14 cellular contexts compared by ENCODE assay signal in the genomic region with DNA sequence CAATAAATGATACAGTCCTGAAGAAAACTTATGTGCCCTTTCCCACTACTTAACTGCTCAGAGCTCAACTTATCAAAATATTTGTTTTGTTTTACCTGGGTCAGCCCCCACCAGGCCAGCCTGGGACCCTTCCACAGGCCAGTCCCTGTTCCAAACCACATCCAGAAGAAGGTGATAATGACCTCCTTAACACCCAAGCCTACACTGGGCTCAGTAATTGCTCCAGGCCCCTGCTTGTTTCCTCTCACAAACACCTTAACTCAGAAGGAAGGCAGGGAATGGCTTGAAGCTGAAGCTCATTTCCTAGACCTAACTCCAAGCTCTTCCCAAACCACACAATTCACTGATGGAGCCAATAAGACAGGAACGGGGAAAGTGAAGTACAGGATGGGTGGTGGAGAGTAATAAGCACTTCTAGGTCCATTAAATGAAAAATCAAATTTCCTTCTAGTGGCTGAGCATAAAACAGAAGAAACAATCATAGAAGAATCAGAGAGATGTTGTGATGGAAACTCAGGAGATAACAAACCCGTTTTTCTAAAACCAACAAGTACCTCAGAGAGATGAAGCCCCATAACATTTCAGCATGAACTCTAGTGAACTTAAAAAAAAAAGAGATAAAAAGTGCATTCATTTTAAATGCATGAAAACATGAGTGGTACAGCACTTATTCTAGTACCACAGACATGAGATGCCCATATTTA.
A peak's percentile ranks its signal among the peaks of the same experiment; 100 is the strongest.
DNase-seq lines count a peak whose midpoint lies in the region; ATAC-seq and TF ChIP-seq lines count a peak whose summit lies in the region.
"Had no signal": no experiment of that assay in that cellular context is flagged by ENCODE, and none has a peak within 500 bp of the region (broad histone marks: within the 10 kb centered on the region; RNA-seq: fewer than 3 reads in every experiment).

No MANE protein-coding gene starts in this region.

- H3K4me3 ChIP-seq in CD4-positive, CD25-positive, alpha-beta regulatory T cell (ENCODE audit: low read depth, low read length) = no peak overlapping the region
- H3K4me3 ChIP-seq in GM23338 (no peak overlapping the region), BE2C (ENCODE audit: low read depth, low read length) (no peak overlapping the region)

- H4K20me1 ChIP-seq in GM23338 (replicated peaks; ENCODE audit: insufficient read depth) = peaks cover 4% of the 10 kb centered on the region; the same call in 1 of the 2 replicates

- no peaks in the 10 kb centered on the region for H3K27me3 ChIP-seq in CD4-positive, CD25-positive, alpha-beta regulatory T cell (ENCODE audit: control insufficient read depth, insufficient read depth, low read length)
- H3K27me3 ChIP-seq in GM23338 (ENCODE audit: insufficient read depth) (no peaks in the 10 kb centered on the region), BE2C (no peaks in the 10 kb centered on the region)

- no peaks in the 10 kb centered on the region for H3K36me3 ChIP-seq in CD4-positive, CD25-positive, alpha-beta regulatory T cell (ENCODE audit: control insufficient read depth, insufficient read depth, low read length)
- no peaks in the 10 kb centered on the region for H3K36me3 ChIP-seq in GM23338 (ENCODE audit: insufficient read depth)
- no peaks in the 10 kb centered on the region for H3K36me3 ChIP-seq in BE2C

- peaks cover 31% of the 10 kb centered on the region for H3K4me1 ChIP-seq in CD4-positive, CD25-positive, alpha-beta regulatory T cell (ENCODE audit: control insufficient read depth, insufficient read depth, low read length, poor library complexity, severe bottlenecking)
- peaks cover 5% of the 10 kb centered on the region; the same call in 1 of the 2 replicates for H3K4me1 ChIP-seq in GM23338 (ENCODE audit: insufficient read depth)
- peaks cover 20% of the 10 kb centered on the region for H3K4me1 ChIP-seq in BE2C

- peaks cover 7% of the 10 kb centered on the region for H3K36me3 Mint-ChIP-seq in CD4-positive, CD25-positive, alpha-beta regulatory T cell
- H3K36me3 Mint-ChIP-seq in GM23338 (ENCODE audit: low read depth) = no peaks in the 10 kb centered on the region
- H3K36me3 Mint-ChIP-seq in dendritic cell treated with granulocyte-macrophage colony-stimulating factor and Interleukin-4, amounts not matched to agents 40 ng/mL and 50 ng/mL, for 4 days (ENCODE audit: low read depth) = peaks cover 24% of the 10 kb centered on the region
- H3K36me3 Mint-ChIP-seq in natural killer cell treated with Interleukin-12 subunit alpha and Interleukin-12 subunit beta and Interleukin-15 and Interleukin-18, amount 100 ng/mL, for 72 hours = no peaks in the 10 kb centered on the region
- H3K36me3 Mint-ChIP-seq: WTC11 had no signal

- H3K9me3 Mint-ChIP-seq in CD4-positive, CD25-positive, alpha-beta regulatory T cell = no peaks in the 10 kb centered on the region
- H3K9me3 Mint-ChIP-seq in GM23338 = no peaks in the 10 kb centered on the region
- no peaks in the 10 kb centered on the region for H3K9me3 Mint-ChIP-seq in dendritic cell treated with granulocyte-macrophage colony-stimulating factor and Interleukin-4, amounts not matched to agents 40 ng/mL and 50 ng/mL, for 4 days
- H3K9me3 Mint-ChIP-seq in natural killer cell treated with Interleukin-12 subunit alpha and Interleukin-12 subunit beta and Interleukin-15 and Interleukin-18, amount 100 ng/mL, for 72 hours = no peaks in the 10 kb centered on the region
- H3K9me3 Mint-ChIP-seq: T-helper 1 cell treated with Interleukin-12 subunit alpha and Interleukin-12 subunit beta and Interleukin-4 antibody, amounts not matched to agents 30 μg/mL and 1 μg/mL, for 36 hours; WTC11 had no signal

- no peaks in the 10 kb centered on the region for H3F3A ChIP-seq in GM23338 (replicated peaks; ENCODE audit: low read depth)

- no peak overlapping the region for H3K27ac ChIP-seq in CD4-positive, CD25-positive, alpha-beta regulatory T cell (ENCODE audit: insufficient read depth, low read length, poor library complexity, severe bottlenecking)
- H3K27ac ChIP-seq in GM23338 (ENCODE audit: low read depth) = no peak overlapping the region

- ATAC-seq in CD4-positive, CD25-positive, alpha-beta regulatory T cell (ENCODE audit: low read depth in 2 of 2) = no peak
- ATAC-seq in GM23338 = no peak
- ATAC-seq in natural killer cell treated with Interleukin-12 subunit alpha and Interleukin-12 subunit beta and Interleukin-15 and Interleukin-18, amount 100 ng/mL, for 72 hours = no peak
- ATAC-seq in GM18519 (IDR thresholded peaks at IDR 0.05; ENCODE audit: low FRiP score, unreplicated experiment) = no peak
- ATAC-seq: WTC11 had no signal

- no peak for TF ChIP-seq CTCF in GM23338 (conservative IDR thresholded peaks at IDR 0.05; ENCODE audit: low read depth in 2 of 2)
- TF ChIP-seq CTCF in BE2C (IDR thresholded peaks at IDR 0.05; ENCODE audit: low read depth, low read length) = no peak

- H3K4me1 Mint-ChIP-seq in CD4-positive, CD25-positive, alpha-beta regulatory T cell = peaks cover 48 to 76% (median 64%) of the 10 kb centered on the region in 4 donors
- H3K4me1 Mint-ChIP-seq in GM23338 = peaks cover 32% of the 10 kb centered on the region
- H3K4me1 Mint-ChIP-seq in dendritic cell treated with granulocyte-macrophage colony-stimulating factor and Interleukin-4, amounts not matched to agents 40 ng/mL and 50 ng/mL, for 4 days (ENCODE audit: low read depth) = peaks cover 61% of the 10 kb centered on the region
- H3K4me1 Mint-ChIP-seq in natural killer cell treated with Interleukin-12 subunit alpha and Interleukin-12 subunit beta and Interleukin-15 and Interleukin-18, amount 100 ng/mL, for 72 hours (ENCODE audit: low read depth in 2 of 2) = peaks cover 72 to 75% of the 10 kb centered on the region in 2 donors

- no peaks in the 10 kb centered on the region for H3K9me3 ChIP-seq in CD4-positive, CD25-positive, alpha-beta regulatory T cell (ENCODE audit: control insufficient read depth in 2 of 2, low read length in 2 of 2)
- no peaks in the 10 kb centered on the region for H3K9me3 ChIP-seq in BE2C

- H3K4me3 Mint-ChIP-seq in CD4-positive, CD25-positive, alpha-beta regulatory T cell = peak overlapping the region in 1 of 4 donors; percentile 18
- no peak overlapping the region for H3K4me3 Mint-ChIP-seq in GM23338
- no peak overlapping the region for H3K4me3 Mint-ChIP-seq in dendritic cell treated with granulocyte-macrophage colony-stimulating factor and Interleukin-4, amounts not matched to agents 40 ng/mL and 50 ng/mL, for 4 days
- no peak overlapping the region for H3K4me3 Mint-ChIP-seq in natural killer cell treated with Interleukin-12 subunit alpha and Interleukin-12 subunit beta and Interleukin-15 and Interleukin-18, amount 100 ng/mL, for 72 hours
- H3K4me3 Mint-ChIP-seq: T-helper 1 cell treated with Interleukin-12 subunit alpha and Interleukin-12 subunit beta and Interleukin-4 antibody, amounts not matched to agents 30 μg/mL and 1 μg/mL, for 36 hours; WTC11 had no signal

- H3K4me2 ChIP-seq in GM23338 = no peak overlapping the region

- H3K79me2 ChIP-seq in GM23338 (replicated peaks; ENCODE audit: insufficient read depth) = peaks cover 42% of the 10 kb centered on the region

- H2AFZ ChIP-seq in GM23338 = no peak overlapping the region

- peak overlapping the region; percentile 38 to 69 (median 53) for H3K27ac Mint-ChIP-seq in CD4-positive, CD25-positive, alpha-beta regulatory T cell
- H3K27ac Mint-ChIP-seq in GM23338 = 0 out of 2 replicates have a peak overlapping the region, but pooled peaks have one; percentile 19
- H3K27ac Mint-ChIP-seq in dendritic cell treated with granulocyte-macrophage colony-stimulating factor and Interleukin-4, amounts not matched to agents 40 ng/mL and 50 ng/mL, for 4 days = peak overlapping the region; percentile 70
- peak overlapping the region; percentile 57 to 79 for H3K27ac Mint-ChIP-seq in natural killer cell treated with Interleukin-12 subunit alpha and Interleukin-12 subunit beta and Interleukin-15 and Interleukin-18, amount 100 ng/mL, for 72 hours
- H3K27ac Mint-ChIP-seq: T-helper 1 cell treated with Interleukin-12 subunit alpha and Interleukin-12 subunit beta and Interleukin-4 antibody, amounts not matched to agents 30 μg/mL and 1 μg/mL, for 36 hours; WTC11 had no signal

- intact Hi-C loops in dendritic cell treated with granulocyte-macrophage colony-stimulating factor and Interleukin-4, amounts not matched to agents 40 ng/mL and 50 ng/mL, for 4 days (cut with micrococcal nuclease) = no loop called here

- H3K27me3 Mint-ChIP-seq in CD4-positive, CD25-positive, alpha-beta regulatory T cell = no peaks in the 10 kb centered on the region
- no peaks in the 10 kb centered on the region for H3K27me3 Mint-ChIP-seq in GM23338 (ENCODE audit: insufficient read depth, low read depth, poor library complexity)
- no peaks in the 10 kb centered on the region for H3K27me3 Mint-ChIP-seq in dendritic cell treated with granulocyte-macrophage colony-stimulating factor and Interleukin-4, amounts not matched to agents 40 ng/mL and 50 ng/mL, for 4 days
- H3K27me3 Mint-ChIP-seq in natural killer cell treated with Interleukin-12 subunit alpha and Interleukin-12 subunit beta and Interleukin-15 and Interleukin-18, amount 100 ng/mL, for 72 hours = no peaks in the 10 kb centered on the region

- H3K9me2 ChIP-seq in GM23338 (ENCODE audit: insufficient read depth) = no peaks in the 10 kb centered on the region

- no peak for DNase-seq in CD4-positive, CD25-positive, alpha-beta regulatory T cell
- DNase-seq in GM23338 (ENCODE audit: low spot score) (no peak), HK-2 (ENCODE audit: unreplicated experiment) (no peak), BE2C (no peak)
- DNase-seq in natural killer cell treated with Interleukin-12 subunit alpha and Interleukin-12 subunit beta and Interleukin-15 and Interleukin-18, amount 100 ng/mL, for 72 hours (ENCODE audit: low spot score) = no peak
- DNase-seq: AML-193, glutamatergic neuron, islet precursor cell, NCI-H1436 treated with DMSO at 0.1 percent for 48 hours, SHP77 had no signal

Comparison
In these comparisons a context has a peak if more than half of its experiments do, and no peak if none do; other contexts are left out.
1. H3K27ac Mint-ChIP-seq: peak in every context shown above with its lines; median percentile 70 in dendritic cell treated with granulocyte-macrophage colony-stimulating factor and Interleukin-4, amounts not matched to agents 40 ng/mL and 50 ng/mL, for 4 days; 68 in natural killer cell treated with Interleukin-12 subunit alpha and Interleukin-12 subunit beta and Interleukin-15 and Interleukin-18, amount 100 ng/mL, for 72 hours; 53 in CD4-positive, CD25-positive, alpha-beta regulatory T cell; 19 in GM23338.